Comparison of ENCODE assay signal across 16 cellular contexts in the genomic region with DNA sequence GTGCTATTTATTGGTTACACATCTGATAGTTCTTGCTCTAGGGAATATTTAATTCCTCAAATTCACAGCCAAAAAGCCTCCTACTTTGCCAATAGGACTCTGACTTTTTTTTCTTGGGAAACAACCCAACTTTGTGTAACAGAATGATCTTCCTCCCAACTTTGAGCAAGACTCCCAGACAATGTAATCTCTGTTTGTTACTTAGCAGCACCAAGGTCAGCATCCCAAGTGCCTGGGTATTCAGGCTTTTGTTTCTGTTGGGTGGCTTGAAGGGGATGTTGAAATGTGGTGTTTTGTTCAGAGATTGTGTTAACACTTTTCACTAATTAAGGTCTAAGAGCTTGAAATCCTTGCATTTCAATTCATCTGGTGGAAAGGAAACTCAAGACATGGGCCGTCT.
"Had no signal": no experiment of that assay in that cellular context is flagged by ENCODE, and none has a peak within 500 bp of the region (broad histone marks: within the 10 kb centered on the region; RNA-seq: fewer than 3 reads in every experiment).

No MANE protein-coding gene starts in this region.

- ATAC-seq: lower lobe of right lung; naive thymus-derived CD8-positive, alpha-beta T cell; T-cell had no signal

- DNase-seq: activated CD4-positive, alpha-beta T cell treated with anti-CD3 and anti-CD28 coated beads for 1 hour; activated CD4-positive, alpha-beta T cell treated with anti-CD3 and anti-CD28 coated beads, Interleukin-2, amount 50 U/mL, for 1 hour; activated T-cell treated with anti-CD3 and anti-CD28 coated beads, Interleukin-2, amount 50 U/mL, for 1 hour; adrenal gland; central memory CD4-positive, alpha-beta T cell; dermis blood vessel endothelial cell; effector CD8-positive, alpha-beta T cell; lower lobe of right lung; naive thymus-derived CD8-positive, alpha-beta T cell; retina; spleen; stimulated activated CD4-positive, alpha-beta T cell treated with anti-CD3 and anti-CD28 coated beads, Interleukin-4, amount 100 ng/mL, for 1 hour; stimulated activated naive CD4-positive, alpha-beta T cell treated with Interleukin-2 at 50 U/mL for 16 hours; T-cell; thyroid gland; WERI-Rb-1 had no signal
